Comparison of ENCODE assay signal across 27 cellular contexts in genomic region chr12:78128236-78128635, GRCh38.
"Had no signal": no experiment of that assay in that cellular context is flagged by ENCODE, and none has a peak within 500 bp of the region (broad histone marks: within the 10 kb centered on the region; RNA-seq: fewer than 3 reads in every experiment).

No MANE protein-coding gene starts in this region.

- DNase-seq: activated B cell treated with CpG ODN at 0.5 μM for 24 hours; activated CD4-positive, alpha-beta T cell treated with anti-CD3 and anti-CD28 coated beads for 48 hours; activated CD4-positive, alpha-beta T cell treated with anti-CD3 and anti-CD28 coated beads, Interleukin-2, amount 50 U/mL, for 1 hour; activated CD4-positive, alpha-beta T cell treated with anti-CD3 and anti-CD28 coated beads, Interleukin-2, amount 50 U/mL, for 48 hours; activated CD8-positive, alpha-beta memory T cell treated with anti-CD3 and anti-CD28 coated beads for 24 hours; activated CD8-positive, alpha-beta T cell treated with anti-CD3 and anti-CD28 coated beads for 36 hours; activated effector memory CD4-positive, alpha-beta T cell treated with Interleukin-2 at 50 U/mL for 16 hours; activated gamma-delta T cell treated with Interleukin-2 at 50 U/mL for 16 hours; activated naive CD4-positive, alpha-beta T cell treated with anti-CD3 and anti-CD28 coated beads, Interleukin-2, amount 50 U/mL, for 16 hours; activated naive CD4-positive, alpha-beta T cell treated with Interleukin-2 at 50 U/mL for 16 hours; activated T-cell treated with anti-CD3 and anti-CD28 coated beads, Interleukin-2, amount 50 U/mL, for 4 hours; amniotic stem cell; anterior cingulate cortex; central memory CD4-positive, alpha-beta T cell; cortex of kidney; effector CD8-positive, alpha-beta T cell; esophagus squamous epithelium; foreskin fibroblast; head of caudate nucleus; hippocampal formation; T-helper 17 cell; T1000; WERI-Rb-1 had no signal

- H3K36me3 Mint-ChIP-seq: activated naive CD8-positive, alpha-beta T cell had no signal

- H3K27ac Mint-ChIP-seq: activated B cell treated with CpG ODN at 0.5 μM for 24 hours; activated CD8-positive, alpha-beta T cell treated with anti-CD3 and anti-CD28 coated beads for 36 hours; activated naive CD8-positive, alpha-beta T cell; activated T-helper 17 cell treated with anti-CD3 and anti-CD28 coated beads, Interleukin-2, amount 50 U/mL, for 72 hours; T-helper 17 cell; T-helper 2 cell treated with Interferon-gamma antibody and Interleukin-4, amounts not matched to agents 5 μg/mL and 100 μg/mL, for 36 hours had no signal

- H3K27me3 Mint-ChIP-seq: activated B cell treated with CpG ODN at 0.5 μM for 24 hours; activated CD8-positive, alpha-beta T cell treated with anti-CD3 and anti-CD28 coated beads for 36 hours; activated naive CD8-positive, alpha-beta T cell; activated T-helper 17 cell treated with anti-CD3 and anti-CD28 coated beads, Interleukin-2, amount 50 U/mL, for 72 hours; T-helper 17 cell had no signal

- H3K4me3 Mint-ChIP-seq: activated B cell treated with CpG ODN at 0.5 μM for 24 hours; activated CD8-positive, alpha-beta T cell treated with anti-CD3 and anti-CD28 coated beads for 36 hours; activated naive CD8-positive, alpha-beta T cell; activated T-cell treated with anti-CD3 and anti-CD28 coated beads, Interleukin-2, amount 50 U/mL, for 4 hours; activated T-helper 17 cell treated with anti-CD3 and anti-CD28 coated beads, Interleukin-2, amount 50 U/mL, for 72 hours; T-helper 17 cell; T-helper 2 cell treated with Interferon-gamma antibody and Interleukin-4, amounts not matched to agents 5 μg/mL and 100 μg/mL, for 36 hours had no signal

- H3K4me1 Mint-ChIP-seq: activated B cell treated with CpG ODN at 0.5 μM for 24 hours; activated T-helper 17 cell treated with anti-CD3 and anti-CD28 coated beads, Interleukin-2, amount 50 U/mL, for 72 hours; T-helper 17 cell had no signal

- ATAC-seq: activated CD4-positive, CD25-positive, alpha-beta regulatory T cell treated with anti-CD3 and anti-CD28 coated beads, Interleukin-2, amount 50 U/mL, for 24 hours; activated CD8-positive, alpha-beta T cell treated with anti-CD3 and anti-CD28 coated beads for 36 hours; activated T-cell treated with anti-CD3 and anti-CD28 coated beads, Interleukin-2, amount 50 U/mL, for 4 hours; activated T-helper 17 cell treated with anti-CD3 and anti-CD28 coated beads, Interleukin-2, amount 50 U/mL, for 72 hours; T-helper 17 cell had no signal

- H3K9me3 Mint-ChIP-seq: activated B cell treated with CpG ODN at 0.5 μM for 24 hours had no signal
